In genomic region chr19:11587302-11587972, GRCh38 we compare ENCODE assay signal across 8 cellular contexts. TPM values are rescaled to one million over a fixed set of nuclear protein-coding genes. Genes with fewer than 3 reads are reported as not detected.
DNase-seq lines count a peak whose midpoint lies in the region; ATAC-seq and TF ChIP-seq lines count a peak whose summit lies in the region.

No MANE protein-coding gene starts in this region.

- 2% methylated on average over 7 of the region's 7 CpGs for WGBS in heart right ventricle, 2 donors

- H3K9me3 ChIP-seq in adipocyte (ENCODE audit: control insufficient read depth, low read length), result no peaks in the 10 kb centered on the region
- no peaks in the 10 kb centered on the region for H3K9me3 ChIP-seq in heart right ventricle

- intact Hi-C loops in heart right ventricle (cut with DNase I), result loop anchor here in 9 of 10 donors (2.0 to 10.0 kb wide), 9 partner anchors 27 to 295 kb away; partner anchors contain the start of genes TSPAN16 (in 7 of the 9) and CNN1 (in 1 of the 9)

- peak; percentile 93 for TF ChIP-seq CTCF in GM12873 (IDR thresholded peaks at IDR 0.05; ENCODE audit: insufficient read depth, low read depth, low read length, missing control alignments)
- TF ChIP-seq CTCF in heart right ventricle (IDR thresholded peaks at IDR 0.05), result peak; percentile 75 to 91 (median 83)

- peak; percentile 47 to 86 (median 73) for DNase-seq in NCI-H1417 (lab: John Stamatoyannopoulos, UW)
- DNase-seq in T follicular helper cell (ENCODE audit: low read depth), result peak; percentile 56
- DNase-seq in adipocyte (ENCODE audit: low read depth), result peak; percentile 92
- peak; percentile 74 to 81 for DNase-seq in heart right ventricle
- peak; percentile 90 for DNase-seq in retina

- ATAC-seq in heart right ventricle (peak; percentile 78 to 91 (median 86)), GM18511 (IDR thresholded peaks at IDR 0.05; ENCODE audit: unreplicated experiment) (no peak), HG02610 (IDR thresholded peaks at IDR 0.05; ENCODE audit: unreplicated experiment) (no peak)

- H3K27ac ChIP-seq in heart right ventricle, result no peak overlapping the region

- H3K27me3 ChIP-seq in adipocyte (replicated peaks; ENCODE audit: control insufficient read depth, insufficient read depth, low read length) (no peaks in the 10 kb centered on the region), heart right ventricle (no peaks in the 10 kb centered on the region)

- no peaks in the 10 kb centered on the region for H3K36me3 ChIP-seq in adipocyte (ENCODE audit: control insufficient read depth, insufficient read depth, low read length, severe bottlenecking)
- H3K36me3 ChIP-seq in heart right ventricle, result no peaks in the 10 kb centered on the region

- H3K4me1 ChIP-seq in adipocyte (ENCODE audit: control insufficient read depth, insufficient read depth, low read length) (no peaks in the 10 kb centered on the region), heart right ventricle (peaks cover 0 to 18% (median 0%) of the 10 kb centered on the region in 9 donors)

- H3K9ac ChIP-seq in adipocyte (ENCODE audit: low read length), result no peak overlapping the region

- H3K4me3 ChIP-seq in adipocyte (ENCODE audit: low read length) (no peak overlapping the region), heart right ventricle (no peak overlapping the region)

RNA-seq across cellular contexts. Expression of gene ZNF627, which starts 9.8 kb away (rescaled TPM):
- 1 to 10 TPM; 5.3 to 9.8 (median 6.7) TPM for total RNA-seq in heart right ventricle
- 1 to 10 TPM; 3.6 to 4.1 TPM for polyA plus RNA-seq in heart right ventricle

RNA-seq across cellular contexts. Expression of gene ACP5, which starts 10.0 kb away (rescaled TPM):
- total RNA-seq in heart right ventricle, result 10 to 100 TPM in 1 of 10 donors, 1 to 10 TPM in 7, under 1 TPM in 2; 0.80 to 22.7 (median 2.0) TPM
- polyA plus RNA-seq in heart right ventricle, result 1 to 10 TPM; 1.9 to 4.0 TPM

RNA-seq across cellular contexts. Expression of gene ELOF1, which starts 28.4 kb away (rescaled TPM):
- total RNA-seq in heart right ventricle, result 10 to 100 TPM; 24.9 to 37.5 (median 30.9) TPM
- polyA plus RNA-seq in heart right ventricle, result 10 to 100 TPM; 52.2 to 91.0 TPM

RNA-seq across cellular contexts. Expression of gene CNN1, which starts 48.8 kb away (rescaled TPM):
- total RNA-seq in heart right ventricle, result 100 to 1,000 TPM in 7 of 10 donors, 10 to 100 TPM in 3; 63.4 to 267 (median 163) TPM
- polyA plus RNA-seq in heart right ventricle, result 100 to 1,000 TPM; 114 to 678 TPM

RNA-seq across cellular contexts. Expression of gene ECSIT, which starts 58.5 kb away (rescaled TPM):
- total RNA-seq in heart right ventricle, result 100 to 1,000 TPM in 9 of 10 donors, 10 to 100 TPM in 1; 86.8 to 162 (median 131) TPM
- polyA plus RNA-seq in heart right ventricle, result 100 to 1,000 TPM; 164 to 226 TPM

Comparison
In these comparisons a context has a peak if more than half of its experiments do, and no peak if none do; other contexts are left out.
1. ATAC-seq: peak in heart right ventricle (8 of 8); none in GM18511 (single experiment) and HG02610 (single experiment).
2. Peak in every context shown above with its lines, with median percentiles within 50 percentile points of each other: DNase-seq.